8 cellular contexts compared by ENCODE assay signal in the genomic region with DNA sequence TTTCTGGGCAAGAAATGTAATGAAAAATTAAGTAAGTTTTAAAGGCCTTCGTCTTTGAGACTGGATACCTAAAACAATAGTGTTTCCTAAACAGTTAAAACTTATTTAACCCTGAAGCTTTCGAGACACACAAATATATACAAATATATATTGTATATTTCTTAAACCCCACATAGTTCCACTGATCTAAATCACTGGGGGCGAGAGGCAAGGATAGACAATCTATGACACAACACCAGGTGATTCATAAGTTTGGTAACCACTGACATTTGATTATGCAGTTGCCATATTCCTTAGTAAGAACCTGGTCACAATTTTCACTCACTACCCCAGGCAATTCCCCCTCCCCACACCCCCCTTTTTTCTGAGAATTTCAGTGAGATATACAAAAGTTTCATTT. TPM values are rescaled to one million over a fixed set of nuclear protein-coding genes. Genes with fewer than 3 reads are reported as not detected.
DNase-seq lines count a peak whose midpoint lies in the region; ATAC-seq and TF ChIP-seq lines count a peak whose summit lies in the region.

No MANE protein-coding gene starts in this region.

- H3K36me3 ChIP-seq in GM06990 (ENCODE audit: control insufficient read depth, insufficient read depth, low read length), result no peaks in the 10 kb centered on the region
- no peaks in the 10 kb centered on the region; the same call in 1 of the 2 replicates for H3K36me3 ChIP-seq in Panc1 (ENCODE audit: control insufficient read depth, insufficient read depth, low read length)

- H3K27me3 Mint-ChIP-seq in natural killer cell treated with Interleukin-12 subunit alpha and Interleukin-12 subunit beta and Interleukin-15 and Interleukin-18, amount 100 ng/mL, for 72 hours, result no peaks in the 10 kb centered on the region

- in situ Hi-C loops in Panc1 (cut with HindIII; ENCODE audit: low pct_unique_long_range_greater_than_20kb, low sequenced_read_pairs), result no loop called here

- intact Hi-C loops in Panc1 (cut with micrococcal nuclease; ENCODE audit: unreplicated experiment), result no loop called here

- DNase-seq in GM06990 (ENCODE audit: extremely low read depth, insufficient read length) (no peak), Panc1 (ENCODE audit: low read depth, low spot score) (no peak), dedifferentiated amniotic fluid mesenchymal stem cell (ENCODE audit: extremely low spot score) (peak; percentile 16), germinal center (ENCODE audit: low spot score) (no peak), NCI-H1436 (lab: John Stamatoyannopoulos, UW) (no peak), NCI-H524 (lab: John Stamatoyannopoulos, UW) (no peak)
- DNase-seq in natural killer cell treated with Interleukin-12 subunit alpha and Interleukin-12 subunit beta and Interleukin-15 and Interleukin-18, amount 100 ng/mL, for 72 hours (ENCODE audit: low spot score), result no peak

- peaks cover 14% of the 10 kb centered on the region for H3K36me3 Mint-ChIP-seq in natural killer cell treated with Interleukin-12 subunit alpha and Interleukin-12 subunit beta and Interleukin-15 and Interleukin-18, amount 100 ng/mL, for 72 hours

- peaks cover 37 to 41% of the 10 kb centered on the region in 2 donors for H3K4me1 Mint-ChIP-seq in natural killer cell treated with Interleukin-12 subunit alpha and Interleukin-12 subunit beta and Interleukin-15 and Interleukin-18, amount 100 ng/mL, for 72 hours (ENCODE audit: low read depth in 2 of 2)

- TF ChIP-seq CTCF in GM06990 (IDR thresholded peaks at IDR 0.05; ENCODE audit: insufficient read depth, low read length, poor library complexity, severe bottlenecking) (no peak), Panc1 (IDR thresholded peaks at IDR 0.05) (no peak)

- POLR2A ChIA-PET in Panc1 (lab: Charles Lee), result interaction anchor here (1.4 kb wide), 1 partner anchor 44 kb away, joined by 7 read pairs; a partner anchor contains a TSS

- H3K4me3 ChIP-seq in GM06990 (replicated peaks; ENCODE audit: low read depth, low read length), result peak overlapping the region; percentile 66
- peak overlapping the region; percentile 90 to 96 for H3K4me3 ChIP-seq in Panc1 (ENCODE audit: low read depth in 2 of 2, low read length in 2 of 2)

- no peaks in the 10 kb centered on the region for H3K9me3 ChIP-seq in Panc1 (ENCODE audit: control insufficient read depth, insufficient read depth, low read depth, low read length)

- H3K4me1 ChIP-seq in Panc1 (ENCODE audit: control insufficient read depth, insufficient read depth, low read length), result peaks cover 29% of the 10 kb centered on the region

- BruUV-seq in Panc1 (replicated peaks; lab: Mats Ljungman, UMichigan), result no TSS peak

- CTCF ChIA-PET in Panc1 (lab: Charles Lee), result no interaction called here

- H3K4me3 Mint-ChIP-seq in natural killer cell treated with Interleukin-12 subunit alpha and Interleukin-12 subunit beta and Interleukin-15 and Interleukin-18, amount 100 ng/mL, for 72 hours, result peak overlapping the region; percentile 91

- peak overlapping the region; percentile 100 for H3K27ac ChIP-seq in Panc1 (ENCODE audit: low read length)

- H3K27me3 ChIP-seq in GM06990 (replicated peaks; ENCODE audit: control insufficient read depth, insufficient read depth, low read length) (no peaks in the 10 kb centered on the region), Panc1 (ENCODE audit: control insufficient read depth, insufficient read depth, low read length) (no peaks in the 10 kb centered on the region)

- ATAC-seq in Panc1 (no peak), HG03108 (IDR thresholded peaks at IDR 0.05; ENCODE audit: unreplicated experiment) (no peak)
- ATAC-seq in natural killer cell treated with Interleukin-12 subunit alpha and Interleukin-12 subunit beta and Interleukin-15 and Interleukin-18, amount 100 ng/mL, for 72 hours, result no peak

- no peaks in the 10 kb centered on the region for H3K9me3 Mint-ChIP-seq in natural killer cell treated with Interleukin-12 subunit alpha and Interleukin-12 subunit beta and Interleukin-15 and Interleukin-18, amount 100 ng/mL, for 72 hours

- H3K27ac Mint-ChIP-seq in natural killer cell treated with Interleukin-12 subunit alpha and Interleukin-12 subunit beta and Interleukin-15 and Interleukin-18, amount 100 ng/mL, for 72 hours, result peak overlapping the region; percentile 59 to 78

RNA-seq across cellular contexts. Expression of a gene that starts 55.3 kb away (rescaled TPM):
- 14.6 TPM for total RNA-seq in Panc1 (2021; ENCODE audit: unreplicated experiment)
- 21.1 TPM for polyA plus RNA-seq in Panc1 (2012; ENCODE audit: insufficient read length)
- 10 to 100 TPM; 13.9 to 16.2 TPM for total RNA-seq in natural killer cell treated with Interleukin-12 subunit alpha and Interleukin-12 subunit beta and Interleukin-15 and Interleukin-18, amount 100 ng/mL, for 72 hours
